Comparison of ENCODE assay signal across 1 cellular context in genomic region chr2:191217580-191217979, GRCh38.
A peak's percentile ranks its signal among the peaks of the same experiment; 100 is the strongest.
TF ChIP-seq lines count a peak whose summit lies in the region.

No MANE protein-coding gene starts in this region.

TF ChIP-seq in HepG2, 621 proteins besides CTCF, POLR2A, EP300 and RAD21 (continued from another document):
- TF ChIP-seq, protein P1, sequence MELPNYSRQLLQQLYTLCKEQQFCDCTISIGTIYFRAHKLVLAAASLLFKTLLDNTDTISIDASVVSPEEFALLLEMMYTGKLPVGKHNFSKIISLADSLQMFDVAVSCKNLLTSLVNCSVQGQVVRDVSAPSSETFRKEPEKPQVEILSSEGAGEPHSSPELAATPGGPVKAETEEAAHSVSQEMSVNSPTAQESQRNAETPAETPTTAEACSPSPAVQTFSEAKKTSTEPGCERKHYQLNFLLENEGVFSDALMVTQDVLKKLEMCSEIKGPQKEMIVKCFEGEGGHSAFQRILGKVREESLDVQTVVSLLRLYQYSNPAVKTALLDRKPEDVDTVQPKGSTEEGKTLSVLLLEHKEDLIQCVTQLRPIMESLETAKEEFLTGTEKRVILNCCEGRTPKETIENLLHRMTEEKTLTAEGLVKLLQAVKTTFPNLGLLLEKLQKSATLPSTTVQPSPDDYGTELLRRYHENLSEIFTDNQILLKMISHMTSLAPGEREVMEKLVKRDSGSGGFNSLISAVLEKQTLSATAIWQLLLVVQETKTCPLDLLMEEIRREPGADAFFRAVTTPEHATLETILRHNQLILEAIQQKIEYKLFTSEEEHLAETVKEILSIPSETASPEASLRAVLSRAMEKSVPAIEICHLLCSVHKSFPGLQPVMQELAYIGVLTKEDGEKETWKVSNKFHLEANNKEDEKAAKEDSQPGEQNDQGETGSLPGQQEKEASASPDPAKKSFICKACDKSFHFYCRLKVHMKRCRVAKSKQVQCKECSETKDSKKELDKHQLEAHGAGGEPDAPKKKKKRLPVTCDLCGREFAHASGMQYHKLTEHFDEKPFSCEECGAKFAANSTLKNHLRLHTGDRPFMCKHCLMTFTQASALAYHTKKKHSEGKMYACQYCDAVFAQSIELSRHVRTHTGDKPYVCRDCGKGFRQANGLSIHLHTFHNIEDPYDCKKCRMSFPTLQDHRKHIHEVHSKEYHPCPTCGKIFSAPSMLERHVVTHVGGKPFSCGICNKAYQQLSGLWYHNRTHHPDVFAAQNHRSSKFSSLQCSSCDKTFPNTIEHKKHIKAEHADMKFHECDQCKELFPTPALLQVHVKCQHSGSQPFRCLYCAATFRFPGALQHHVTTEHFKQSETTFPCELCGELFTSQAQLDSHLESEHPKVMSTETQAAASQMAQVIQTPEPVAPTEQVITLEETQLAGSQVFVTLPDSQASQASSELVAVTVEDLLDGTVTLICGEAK (IDR thresholded peaks at IDR 0.05): no peak
- TF ChIP-seq, protein P1 (CRISPR knock-in tag; IDR thresholded peaks at IDR 0.05): no peak
- no peak for TF ChIP-seq GRHL1 (CRISPR knock-in tag; conservative IDR thresholded peaks at IDR 0.05)
- TF ChIP-seq GATA4 (IDR thresholded peaks at IDR 0.05; ENCODE audit: borderline replicate concordance, low read depth): no peak
- no peak for TF ChIP-seq CC2D1A (CRISPR knock-in tag; IDR thresholded peaks at IDR 0.05)
- TF ChIP-seq MAFK (conservative IDR thresholded peaks at IDR 0.05 in 1 of 2, IDR thresholded peaks at IDR 0.05 in 1 of 2; ENCODE audit: low read length in 2 of 2): peak in 1 of 2 experiments; percentile 56; a peak in 2 of 4 replicates
- TF ChIP-seq, protein P2, sequence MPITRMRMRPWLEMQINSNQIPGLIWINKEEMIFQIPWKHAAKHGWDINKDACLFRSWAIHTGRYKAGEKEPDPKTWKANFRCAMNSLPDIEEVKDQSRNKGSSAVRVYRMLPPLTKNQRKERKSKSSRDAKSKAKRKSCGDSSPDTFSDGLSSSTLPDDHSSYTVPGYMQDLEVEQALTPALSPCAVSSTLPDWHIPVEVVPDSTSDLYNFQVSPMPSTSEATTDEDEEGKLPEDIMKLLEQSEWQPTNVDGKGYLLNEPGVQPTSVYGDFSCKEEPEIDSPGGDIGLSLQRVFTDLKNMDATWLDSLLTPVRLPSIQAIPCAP (CRISPR knock-in tag; IDR thresholded peaks at IDR 0.05; ENCODE audit: low read depth): no peak
- TF ChIP-seq ZNF430 (CRISPR knock-in tag; IDR thresholded peaks at IDR 0.05): no peak
- no peak for TF ChIP-seq PITX1 (CRISPR knock-in tag; IDR thresholded peaks at IDR 0.05)
- TF ChIP-seq NFE2L2 (IDR thresholded peaks at IDR 0.05; ENCODE audit: low read length): peak; percentile 92
- no peak for TF ChIP-seq MATR3 (CRISPR knock-in tag; IDR thresholded peaks at IDR 0.05)
- no peak for TF ChIP-seq HOXA7 (CRISPR knock-in tag; IDR thresholded peaks at IDR 0.05)
- no peak for TF ChIP-seq ZNF569 (CRISPR knock-in tag; IDR thresholded peaks at IDR 0.05; ENCODE audit: borderline replicate concordance)
- no peak for TF ChIP-seq STAG1 (CRISPR knock-in tag; IDR thresholded peaks at IDR 0.05)
- TF ChIP-seq CBFB (CRISPR knock-in tag; IDR thresholded peaks at IDR 0.05): no peak
- TF ChIP-seq, protein P3, sequence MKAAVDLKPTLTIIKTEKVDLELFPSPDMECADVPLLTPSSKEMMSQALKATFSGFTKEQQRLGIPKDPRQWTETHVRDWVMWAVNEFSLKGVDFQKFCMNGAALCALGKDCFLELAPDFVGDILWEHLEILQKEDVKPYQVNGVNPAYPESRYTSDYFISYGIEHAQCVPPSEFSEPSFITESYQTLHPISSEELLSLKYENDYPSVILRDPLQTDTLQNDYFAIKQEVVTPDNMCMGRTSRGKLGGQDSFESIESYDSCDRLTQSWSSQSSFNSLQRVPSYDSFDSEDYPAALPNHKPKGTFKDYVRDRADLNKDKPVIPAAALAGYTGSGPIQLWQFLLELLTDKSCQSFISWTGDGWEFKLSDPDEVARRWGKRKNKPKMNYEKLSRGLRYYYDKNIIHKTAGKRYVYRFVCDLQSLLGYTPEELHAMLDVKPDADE (CRISPR knock-in tag; IDR thresholded peaks at IDR 0.05): no peak
- no peak for TF ChIP-seq AHDC1 (CRISPR knock-in tag; IDR thresholded peaks at IDR 0.05; ENCODE audit: borderline replicate concordance)
- TF ChIP-seq ZNF441 (CRISPR knock-in tag; IDR thresholded peaks at IDR 0.05; ENCODE audit: borderline replicate concordance): no peak
- TF ChIP-seq, protein P4, sequence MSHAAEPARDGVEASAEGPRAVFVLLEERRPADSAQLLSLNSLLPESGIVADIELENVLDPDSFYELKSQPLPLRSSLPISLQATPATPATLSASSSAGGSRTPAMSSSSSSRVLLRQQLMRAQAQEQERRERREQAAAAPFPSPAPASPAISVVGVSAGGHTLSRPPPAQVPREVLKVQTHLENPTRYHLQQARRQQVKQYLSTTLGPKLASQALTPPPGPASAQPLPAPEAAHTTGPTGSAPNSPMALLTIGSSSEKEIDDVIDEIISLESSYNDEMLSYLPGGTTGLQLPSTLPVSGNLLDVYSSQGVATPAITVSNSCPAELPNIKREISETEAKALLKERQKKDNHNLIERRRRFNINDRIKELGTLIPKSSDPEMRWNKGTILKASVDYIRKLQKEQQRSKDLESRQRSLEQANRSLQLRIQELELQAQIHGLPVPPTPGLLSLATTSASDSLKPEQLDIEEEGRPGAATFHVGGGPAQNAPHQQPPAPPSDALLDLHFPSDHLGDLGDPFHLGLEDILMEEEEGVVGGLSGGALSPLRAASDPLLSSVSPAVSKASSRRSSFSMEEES (CRISPR knock-in tag; IDR thresholded peaks at IDR 0.05): no peak
TF ChIP-seq in HepG2: peak in this region for 3.
